8 cellular contexts compared by ENCODE assay signal in genomic region chr5:132459983-132460834, GRCh38. TPM values are rescaled to one million over a fixed set of nuclear protein-coding genes. Genes with fewer than 3 reads are reported as not detected.
DNase-seq lines count a peak whose midpoint lies in the region; ATAC-seq and TF ChIP-seq lines count a peak whose summit lies in the region.

No MANE protein-coding gene starts in this region.

- H3K4me3 Mint-ChIP-seq in stimulated activated naive CD8-positive, alpha-beta T cell treated with anti-CD3 and anti-CD28 coated beads, Interleukin-15, Interleukin-2, amounts not matched to agents 100 ng/mL and 50 ng/mL, for 24 hours: peak overlapping the region; percentile 30

- H3K4me3 ChIP-seq in SJSA1: no peak overlapping the region
- H3K4me3 ChIP-seq in vagina: no peak overlapping the region

- no peaks in the 10 kb centered on the region for H3K27me3 Mint-ChIP-seq in stimulated activated naive CD8-positive, alpha-beta T cell treated with anti-CD3 and anti-CD28 coated beads, Interleukin-15, Interleukin-2, amounts not matched to agents 100 ng/mL and 50 ng/mL, for 24 hours

- intact Hi-C loops in cardiac septum (cut with DNase I): no loop called here
- intact Hi-C loops in vagina (cut with DNase I): no loop called here

- peaks cover 97% of the 10 kb centered on the region for H3K4me1 Mint-ChIP-seq in stimulated activated naive CD8-positive, alpha-beta T cell treated with anti-CD3 and anti-CD28 coated beads, Interleukin-15, Interleukin-2, amounts not matched to agents 100 ng/mL and 50 ng/mL, for 24 hours (ENCODE audit: low read depth)

- no peak for TF ChIP-seq POLR2A in vagina (IDR thresholded peaks at IDR 0.05)

- H3K4me1 ChIP-seq in SJSA1 (replicated peaks) (peaks cover 70% of the 10 kb centered on the region), vagina (peaks cover 64% of the 10 kb centered on the region)

- ATAC-seq in stimulated activated naive CD8-positive, alpha-beta T cell treated with anti-CD3 and anti-CD28 coated beads, Interleukin-15, Interleukin-2, amounts not matched to agents 100 U/mL and 50 U/mL, for 24 hours: no peak
- ATAC-seq in GM18520 (IDR thresholded peaks at IDR 0.05; ENCODE audit: unreplicated experiment) (no peak), HG03439 (IDR thresholded peaks at IDR 0.05; ENCODE audit: unreplicated experiment) (no peak)

- H3K9me3 ChIP-seq in SJSA1 (replicated peaks) (no peaks in the 10 kb centered on the region), vagina (no peaks in the 10 kb centered on the region)

- TF ChIP-seq CTCF in vagina (IDR thresholded peaks at IDR 0.05): no peak

- H3K27ac Mint-ChIP-seq in stimulated activated naive CD8-positive, alpha-beta T cell treated with anti-CD3 and anti-CD28 coated beads, Interleukin-15, Interleukin-2, amounts not matched to agents 100 ng/mL and 50 ng/mL, for 24 hours: peak overlapping the region; percentile 82

- no peaks in the 10 kb centered on the region for H3K36me3 ChIP-seq in SJSA1
- H3K36me3 ChIP-seq in vagina: no peaks in the 10 kb centered on the region

- DNase-seq in stimulated activated naive CD8-positive, alpha-beta T cell treated with anti-CD3 and anti-CD28 coated beads, Interleukin-15, Interleukin-2, amounts not matched to agents 100 U/mL and 50 U/mL, for 24 hours: no peak
- DNase-seq in SJSA1 (ENCODE audit: low read depth in 1 of 2, low spot score in 2 of 2) (peak in 1 of 2 experiments; percentile 46), cardiac septum (ENCODE audit: low spot score) (peak; percentile 86), vagina (ENCODE audit: extremely low spot score in 2 of 2) (no peak), Ammon's horn (ENCODE audit: low spot score) (no peak)

- H3K27me3 ChIP-seq in SJSA1 (replicated peaks) (no peaks in the 10 kb centered on the region), vagina (no peaks in the 10 kb centered on the region)

- H3K9me3 Mint-ChIP-seq in stimulated activated naive CD8-positive, alpha-beta T cell treated with anti-CD3 and anti-CD28 coated beads, Interleukin-15, Interleukin-2, amounts not matched to agents 100 ng/mL and 50 ng/mL, for 24 hours: no peaks in the 10 kb centered on the region

- H3K27ac ChIP-seq in SJSA1: peak overlapping the region; percentile 95
- H3K27ac ChIP-seq in vagina: peak overlapping the region; percentile 11

- H3K36me3 Mint-ChIP-seq in stimulated activated naive CD8-positive, alpha-beta T cell treated with anti-CD3 and anti-CD28 coated beads, Interleukin-15, Interleukin-2, amounts not matched to agents 100 ng/mL and 50 ng/mL, for 24 hours (ENCODE audit: low read depth): peaks cover 37% of the 10 kb centered on the region

RNA-seq across cellular contexts. Expression of gene IRF1, which starts 30.4 kb away (rescaled TPM):
- 16.0 and 18.4 TPM in 2 replicates for total RNA-seq in SJSA1 (2014; rRNA removed; shearing (Covaris generic))
- 19.9 TPM for total RNA-seq in cardiac septum
- 49.8 TPM for total RNA-seq in vagina
